Comparison of ENCODE assay signal across 1 cellular context in genomic region chr5:149271717-149272558, GRCh38.
TF ChIP-seq lines count a peak whose summit lies in the region.

Gene AFAP1L1, plus strand, starts transcription at chr5:149271859. Its CDS starts 110 bp downstream, at chr5:149271969.

TF ChIP-seq in GM23338, 12 proteins besides CTCF, POLR2A, EP300 and RAD21 (continued from another document):
- TF ChIP-seq, protein P1, sequence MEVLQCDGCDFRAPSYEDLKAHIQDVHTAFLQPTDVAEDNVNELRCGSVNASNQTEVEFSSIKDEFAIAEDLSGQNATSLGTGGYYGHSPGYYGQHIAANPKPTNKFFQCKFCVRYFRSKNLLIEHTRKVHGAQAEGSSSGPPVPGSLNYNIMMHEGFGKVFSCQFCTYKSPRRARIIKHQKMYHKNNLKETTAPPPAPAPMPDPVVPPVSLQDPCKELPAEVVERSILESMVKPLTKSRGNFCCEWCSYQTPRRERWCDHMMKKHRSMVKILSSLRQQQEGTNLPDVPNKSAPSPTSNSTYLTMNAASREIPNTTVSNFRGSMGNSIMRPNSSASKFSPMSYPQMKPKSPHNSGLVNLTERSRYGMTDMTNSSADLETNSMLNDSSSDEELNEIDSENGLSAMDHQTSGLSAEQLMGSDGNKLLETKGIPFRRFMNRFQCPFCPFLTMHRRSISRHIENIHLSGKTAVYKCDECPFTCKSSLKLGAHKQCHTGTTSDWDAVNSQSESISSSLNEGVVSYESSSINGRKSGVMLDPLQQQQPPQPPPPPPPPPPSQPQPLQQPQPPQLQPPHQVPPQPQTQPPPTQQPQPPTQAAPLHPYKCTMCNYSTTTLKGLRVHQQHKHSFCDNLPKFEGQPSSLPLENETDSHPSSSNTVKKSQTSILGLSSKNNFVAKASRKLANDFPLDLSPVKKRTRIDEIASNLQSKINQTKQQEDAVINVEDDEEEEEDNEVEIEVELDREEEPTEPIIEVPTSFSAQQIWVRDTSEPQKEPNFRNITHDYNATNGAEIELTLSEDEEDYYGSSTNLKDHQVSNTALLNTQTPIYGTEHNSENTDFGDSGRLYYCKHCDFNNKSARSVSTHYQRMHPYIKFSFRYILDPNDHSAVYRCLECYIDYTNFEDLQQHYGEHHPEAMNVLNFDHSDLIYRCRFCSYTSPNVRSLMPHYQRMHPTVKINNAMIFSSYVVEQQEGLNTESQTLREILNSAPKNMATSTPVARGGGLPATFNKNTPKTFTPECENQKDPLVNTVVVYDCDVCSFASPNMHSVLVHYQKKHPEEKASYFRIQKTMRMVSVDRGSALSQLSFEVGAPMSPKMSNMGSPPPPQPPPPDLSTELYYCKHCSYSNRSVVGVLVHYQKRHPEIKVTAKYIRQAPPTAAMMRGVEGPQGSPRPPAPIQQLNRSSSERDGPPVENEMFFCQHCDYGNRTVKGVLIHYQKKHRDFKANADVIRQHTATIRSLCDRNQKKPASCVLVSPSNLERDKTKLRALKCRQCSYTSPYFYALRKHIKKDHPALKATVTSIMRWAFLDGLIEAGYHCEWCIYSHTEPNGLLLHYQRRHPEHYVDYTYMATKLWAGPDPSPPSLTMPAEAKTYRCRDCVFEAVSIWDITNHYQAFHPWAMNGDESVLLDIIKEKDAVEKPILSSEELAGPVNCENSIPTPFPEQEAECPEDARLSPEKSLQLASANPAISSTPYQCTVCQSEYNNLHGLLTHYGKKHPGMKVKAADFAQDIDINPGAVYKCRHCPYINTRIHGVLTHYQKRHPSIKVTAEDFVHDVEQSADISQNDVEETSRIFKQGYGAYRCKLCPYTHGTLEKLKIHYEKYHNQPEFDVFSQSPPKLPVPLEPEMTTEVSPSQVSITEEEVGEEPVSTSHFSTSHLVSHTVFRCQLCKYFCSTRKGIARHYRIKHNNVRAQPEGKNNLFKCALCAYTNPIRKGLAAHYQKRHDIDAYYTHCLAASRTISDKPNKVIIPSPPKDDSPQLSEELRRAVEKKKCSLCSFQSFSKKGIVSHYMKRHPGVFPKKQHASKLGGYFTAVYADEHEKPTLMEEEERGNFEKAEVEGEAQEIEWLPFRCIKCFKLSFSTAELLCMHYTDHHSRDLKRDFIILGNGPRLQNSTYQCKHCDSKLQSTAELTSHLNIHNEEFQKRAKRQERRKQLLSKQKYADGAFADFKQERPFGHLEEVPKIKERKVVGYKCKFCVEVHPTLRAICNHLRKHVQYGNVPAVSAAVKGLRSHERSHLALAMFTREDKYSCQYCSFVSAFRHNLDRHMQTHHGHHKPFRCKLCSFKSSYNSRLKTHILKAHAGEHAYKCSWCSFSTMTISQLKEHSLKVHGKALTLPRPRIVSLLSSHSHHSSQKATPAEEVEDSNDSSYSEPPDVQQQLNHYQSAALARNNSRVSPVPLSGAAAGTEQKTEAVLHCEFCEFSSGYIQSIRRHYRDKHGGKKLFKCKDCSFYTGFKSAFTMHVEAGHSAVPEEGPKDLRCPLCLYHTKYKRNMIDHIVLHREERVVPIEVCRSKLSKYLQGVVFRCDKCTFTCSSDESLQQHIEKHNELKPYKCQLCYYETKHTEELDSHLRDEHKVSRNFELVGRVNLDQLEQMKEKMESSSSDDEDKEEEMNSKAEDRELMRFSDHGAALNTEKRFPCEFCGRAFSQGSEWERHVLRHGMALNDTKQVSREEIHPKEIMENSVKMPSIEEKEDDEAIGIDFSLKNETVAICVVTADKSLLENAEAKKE (CRISPR knock-in tag; IDR thresholded peaks at IDR 0.05) = no peak
- no peak for TF ChIP-seq ZNF331 (CRISPR knock-in tag; IDR thresholded peaks at IDR 0.05; ENCODE audit: low read depth)
- TF ChIP-seq, protein P2, sequence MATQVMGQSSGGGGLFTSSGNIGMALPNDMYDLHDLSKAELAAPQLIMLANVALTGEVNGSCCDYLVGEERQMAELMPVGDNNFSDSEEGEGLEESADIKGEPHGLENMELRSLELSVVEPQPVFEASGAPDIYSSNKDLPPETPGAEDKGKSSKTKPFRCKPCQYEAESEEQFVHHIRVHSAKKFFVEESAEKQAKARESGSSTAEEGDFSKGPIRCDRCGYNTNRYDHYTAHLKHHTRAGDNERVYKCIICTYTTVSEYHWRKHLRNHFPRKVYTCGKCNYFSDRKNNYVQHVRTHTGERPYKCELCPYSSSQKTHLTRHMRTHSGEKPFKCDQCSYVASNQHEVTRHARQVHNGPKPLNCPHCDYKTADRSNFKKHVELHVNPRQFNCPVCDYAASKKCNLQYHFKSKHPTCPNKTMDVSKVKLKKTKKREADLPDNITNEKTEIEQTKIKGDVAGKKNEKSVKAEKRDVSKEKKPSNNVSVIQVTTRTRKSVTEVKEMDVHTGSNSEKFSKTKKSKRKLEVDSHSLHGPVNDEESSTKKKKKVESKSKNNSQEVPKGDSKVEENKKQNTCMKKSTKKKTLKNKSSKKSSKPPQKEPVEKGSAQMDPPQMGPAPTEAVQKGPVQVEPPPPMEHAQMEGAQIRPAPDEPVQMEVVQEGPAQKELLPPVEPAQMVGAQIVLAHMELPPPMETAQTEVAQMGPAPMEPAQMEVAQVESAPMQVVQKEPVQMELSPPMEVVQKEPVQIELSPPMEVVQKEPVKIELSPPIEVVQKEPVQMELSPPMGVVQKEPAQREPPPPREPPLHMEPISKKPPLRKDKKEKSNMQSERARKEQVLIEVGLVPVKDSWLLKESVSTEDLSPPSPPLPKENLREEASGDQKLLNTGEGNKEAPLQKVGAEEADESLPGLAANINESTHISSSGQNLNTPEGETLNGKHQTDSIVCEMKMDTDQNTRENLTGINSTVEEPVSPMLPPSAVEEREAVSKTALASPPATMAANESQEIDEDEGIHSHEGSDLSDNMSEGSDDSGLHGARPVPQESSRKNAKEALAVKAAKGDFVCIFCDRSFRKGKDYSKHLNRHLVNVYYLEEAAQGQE (IDR thresholded peaks at IDR 0.05; ENCODE audit: unreplicated experiment) = no peak
- TF ChIP-seq POLR2AphosphoS5 (IDR thresholded peaks at IDR 0.05; ENCODE audit: low read depth) = no peak
- TF ChIP-seq JUNB (IDR thresholded peaks at IDR 0.05; ENCODE audit: unreplicated experiment) = no peak
- TF ChIP-seq EZH2phosphoT487 (IDR thresholded peaks at IDR 0.05; ENCODE audit: unreplicated experiment) = no peak
- no peak for TF ChIP-seq NANOG (IDR thresholded peaks at IDR 0.05; ENCODE audit: borderline replicate concordance)
- no peak for TF ChIP-seq ETS1 (IDR thresholded peaks at IDR 0.05)
